ENCODE assay signal across 15 cellular contexts in genomic region chr6:32459781-32460424, GRCh38. TPM values are rescaled to one million over a fixed set of nuclear protein-coding genes. Genes with fewer than 3 reads are reported as not detected.
DNase-seq lines count a peak whose midpoint lies in the region; ATAC-seq and TF ChIP-seq lines count a peak whose summit lies in the region.
"Had no signal": no experiment of that assay in that cellular context is flagged by ENCODE, and none has a peak within 500 bp of the region (broad histone marks: within the 10 kb centered on the region; RNA-seq: fewer than 3 reads in every experiment).

No MANE protein-coding gene starts in this region.

- H3K23ac ChIP-seq in IMR-90 (ENCODE audit: low read depth, low read length) (no peak overlapping the region), trophoblast cell (ENCODE audit: low read length) (no peak overlapping the region)

- H2BK12ac ChIP-seq in trophoblast cell (ENCODE audit: low read length), result no peak overlapping the region

- no peak overlapping the region for H2AK9ac ChIP-seq in IMR-90 (replicated peaks; ENCODE audit: low read depth, low read length, poor library complexity)

- 53% methylated on average over 23 of the region's 29 CpGs; no CpG with 5 or more reads in 1 of the 2 experiments for WGBS in IMR-90 (ENCODE audit: extremely low coverage in 2 of 2, insufficient read length in 1 of 2), 2 experiments
- no CpG with 5 or more reads among the region's 29 CpGs for WGBS in trophoblast cell (ENCODE audit: extremely low coverage, insufficient coverage, insufficient read length)

- H3K27me3 ChIP-seq in IMR-90 (ENCODE audit: control insufficient read depth, insufficient read depth, low read length) (no peaks in the 10 kb centered on the region), trophoblast cell (ENCODE audit: insufficient read depth, low read length) (no peaks in the 10 kb centered on the region)
- H3K27me3 ChIP-seq: uterus had no signal

- H3K4me2 ChIP-seq in IMR-90 (ENCODE audit: low read depth, low read length), result peak overlapping the region; percentile 40; the same call in 1 of the 2 replicates
- no peak overlapping the region for H3K4me2 ChIP-seq in trophoblast cell (ENCODE audit: low read length)

- TF ChIP-seq CTCF in IMR-90 (conservative IDR thresholded peaks at IDR 0.05; ENCODE audit: low read depth, low read length) (no peak), epithelial cell of esophagus (IDR thresholded peaks at IDR 0.05; ENCODE audit: insufficient read depth, low read depth, low read length, missing control alignments) (no peak)

- H3K56ac ChIP-seq in IMR-90 (ENCODE audit: extremely low read depth, insufficient read depth, low read length), result no peak overlapping the region

- H3K9me3 ChIP-seq in IMR-90 (ENCODE audit: control insufficient read depth, insufficient read depth, low read length) (no peaks in the 10 kb centered on the region), trophoblast cell (ENCODE audit: insufficient read depth, low read depth, low read length) (no peaks in the 10 kb centered on the region)
- H3K9me3 ChIP-seq: uterus had no signal

- dilution Hi-C loops in IMR-90 (cut with HindIII; ENCODE audit: low sequenced_read_pairs, unreplicated experiment), result no loop called here

- no peak overlapping the region for H2BK15ac ChIP-seq in IMR-90 (ENCODE audit: low read depth, low read length)

- intact Hi-C loops in IMR-90 (cut with micrococcal nuclease), result no loop called here

- in situ Hi-C loops in IMR-90 (cut with MboI; ENCODE audit: low sequenced_read_pairs), result no loop called here

- H2BK5ac ChIP-seq in IMR-90 (ENCODE audit: low read depth, low read length, poor library complexity, severe bottlenecking) (no peak overlapping the region), trophoblast cell (ENCODE audit: low read depth, low read length, poor library complexity) (no peak overlapping the region)

- no peak for TF ChIP-seq RAD21 in IMR-90 (IDR thresholded peaks at IDR 0.05; ENCODE audit: low read length)

- POLR2A ChIA-PET in IMR-90 (lab: Charles Lee; ENCODE audit: unreplicated experiment), result no interaction called here

- H3K9me3 Mint-ChIP-seq in natural killer cell treated with Interleukin-12 subunit alpha and Interleukin-12 subunit beta and Interleukin-15 and Interleukin-18, amount 100 ng/mL, for 72 hours, result no peaks in the 10 kb centered on the region

- no peak for ATAC-seq in IMR-90 (ENCODE audit: low read depth)
- no peak for ATAC-seq in natural killer cell treated with Interleukin-12 subunit alpha and Interleukin-12 subunit beta and Interleukin-15 and Interleukin-18, amount 100 ng/mL, for 72 hours
- no peak for ATAC-seq in GM18867 (IDR thresholded peaks at IDR 0.05; ENCODE audit: unreplicated experiment)
- ATAC-seq in GM21717 (IDR thresholded peaks at IDR 0.05; ENCODE audit: unreplicated experiment), result no peak

- H3K4me3 Mint-ChIP-seq in natural killer cell treated with Interleukin-12 subunit alpha and Interleukin-12 subunit beta and Interleukin-15 and Interleukin-18, amount 100 ng/mL, for 72 hours, result no peak overlapping the region

- H3K79me1 ChIP-seq in IMR-90 (ENCODE audit: low read depth in 1 of 2, low read length in 2 of 2), result no peaks in the 10 kb centered on the region
- H3K79me1 ChIP-seq in trophoblast cell (ENCODE audit: low read length), result no peaks in the 10 kb centered on the region

- H3K14ac ChIP-seq in IMR-90 (replicated peaks; ENCODE audit: low read depth, low read length) (no peak overlapping the region), trophoblast cell (ENCODE audit: low read length) (no peak overlapping the region)

- H3K79me2 ChIP-seq in trophoblast cell (ENCODE audit: control insufficient read depth, insufficient read depth, low read length, poor library complexity), result no peaks in the 10 kb centered on the region

- H4K12ac ChIP-seq in trophoblast cell (ENCODE audit: low read depth, low read length), result no peak overlapping the region

- no peak overlapping the region for H3K27ac Mint-ChIP-seq in natural killer cell treated with Interleukin-12 subunit alpha and Interleukin-12 subunit beta and Interleukin-15 and Interleukin-18, amount 100 ng/mL, for 72 hours

- CTCF ChIA-PET in IMR-90 (lab: Yijun Ruan, JAX), result no interaction called here

- H4K91ac ChIP-seq in IMR-90 (ENCODE audit: insufficient read depth, low read depth, low read length), result no peak overlapping the region
- H4K91ac ChIP-seq in trophoblast cell (ENCODE audit: low read depth, low read length), result no peak overlapping the region

- H3K4me1 ChIP-seq in IMR-90 (ENCODE audit: control insufficient read depth, insufficient read depth, low read length) (no peaks in the 10 kb centered on the region), trophoblast cell (ENCODE audit: control insufficient read depth in 1 of 2, insufficient read depth in 2 of 2, low read length in 2 of 2) (no peaks in the 10 kb centered on the region)
- H3K4me1 ChIP-seq: uterus had no signal

- TF ChIP-seq POLR2A in IMR-90 (IDR thresholded peaks at IDR 0.05; ENCODE audit: low read depth, low read length), result no peak

- no peaks in the 10 kb centered on the region for H3K9me1 ChIP-seq in IMR-90 (ENCODE audit: insufficient read depth, low read length)

- peaks cover 4% of the 10 kb centered on the region for H3K36me3 Mint-ChIP-seq in natural killer cell treated with Interleukin-12 subunit alpha and Interleukin-12 subunit beta and Interleukin-15 and Interleukin-18, amount 100 ng/mL, for 72 hours

- H3K4ac ChIP-seq in IMR-90 (ENCODE audit: low read depth, low read length) (no peak overlapping the region), trophoblast cell (ENCODE audit: low read depth, low read length) (no peak overlapping the region)

- no peaks in the 10 kb centered on the region for H3K36me3 ChIP-seq in IMR-90 (ENCODE audit: control insufficient read depth, insufficient read depth, low read length)
- H3K36me3 ChIP-seq in trophoblast cell (ENCODE audit: control insufficient read depth in 1 of 2, insufficient read depth in 2 of 2, low read length in 2 of 2), result no peaks in the 10 kb centered on the region
- H3K36me3 ChIP-seq: uterus had no signal

- no peak overlapping the region for H2BK120ac ChIP-seq in IMR-90 (ENCODE audit: low read depth, low read length)
- H2BK120ac ChIP-seq in trophoblast cell (ENCODE audit: insufficient read depth, low read length, poor library complexity), result no peak overlapping the region

- H2AK5ac ChIP-seq in IMR-90 (ENCODE audit: low read depth, low read length) (no peak overlapping the region), trophoblast cell (ENCODE audit: low read length) (no peak overlapping the region)

- no peak overlapping the region for H3K9ac ChIP-seq in IMR-90 (ENCODE audit: low read depth, low read length)
- no peak overlapping the region for H3K9ac ChIP-seq in trophoblast cell (ENCODE audit: low read length)

- H3K18ac ChIP-seq in IMR-90 (ENCODE audit: low read depth, low read length), result no peak overlapping the region
- no peak overlapping the region for H3K18ac ChIP-seq in trophoblast cell (ENCODE audit: low read length)

- no peak overlapping the region for H3K27ac ChIP-seq in IMR-90 (ENCODE audit: insufficient read depth, low read length)
- H3K27ac ChIP-seq in trophoblast cell (ENCODE audit: low read depth, low read length), result no peak overlapping the region
- H3K27ac ChIP-seq: uterus had no signal

- H2AFZ ChIP-seq in IMR-90 (replicated peaks; ENCODE audit: low read length, poor library complexity), result peak overlapping the region; percentile 51
- H2AFZ ChIP-seq in trophoblast cell (ENCODE audit: insufficient read depth, low read length, poor library complexity), result no peak overlapping the region

- no peak overlapping the region for H4K5ac ChIP-seq in IMR-90 (ENCODE audit: low read depth, low read length)

- H3K4me3 ChIP-seq in IMR-90 (ENCODE audit: insufficient read depth, low read depth, low read length) (peak overlapping the region; percentile 34; the same call in 1 of the 2 replicates), epithelial cell of esophagus (ENCODE audit: low read length) (peak overlapping the region; percentile 32), trophoblast cell (ENCODE audit: low read depth, low read length) (no peak overlapping the region)
- H3K4me3 ChIP-seq: lung, uterus had no signal

- peaks cover 9 to 13% of the 10 kb centered on the region in 2 donors for H3K4me1 Mint-ChIP-seq in natural killer cell treated with Interleukin-12 subunit alpha and Interleukin-12 subunit beta and Interleukin-15 and Interleukin-18, amount 100 ng/mL, for 72 hours (ENCODE audit: low read depth in 2 of 2)

- peaks cover 43 to 66% of the 10 kb centered on the region in 2 donors for H3K27me3 Mint-ChIP-seq in natural killer cell treated with Interleukin-12 subunit alpha and Interleukin-12 subunit beta and Interleukin-15 and Interleukin-18, amount 100 ng/mL, for 72 hours

- no peak overlapping the region for H2BK20ac ChIP-seq in IMR-90 (ENCODE audit: low read depth, low read length)

- BruUV-seq in IMR-90 (replicated peaks; lab: Mats Ljungman, UMichigan), result no TSS peak

- H4K8ac ChIP-seq in IMR-90 (ENCODE audit: low read depth in 2 of 2, low read length in 2 of 2) (no peak overlapping the region), trophoblast cell (ENCODE audit: low read depth, low read length) (no peak overlapping the region)

- H4K20me1 ChIP-seq in IMR-90 (ENCODE audit: insufficient read depth, low read length), result no peaks in the 10 kb centered on the region

- DNase-seq in CD1c-positive myeloid dendritic cell (ENCODE audit: extremely low spot score) (peak; percentile 21), IMR-90 (no peak), epithelial cell of esophagus (ENCODE audit: low read depth) (no peak), trophoblast cell (peak; percentile 49 to 60)
- DNase-seq in NK-92 treated with Interleukin-12 subunit alpha and Interleukin-12 subunit beta, amount 100 ng/mL, for 24 hours (lab: John Stamatoyannopoulos, UW), result no peak
- no peak for DNase-seq in natural killer cell treated with Interleukin-12 subunit alpha and Interleukin-12 subunit beta and Interleukin-15 and Interleukin-18, amount 100 ng/mL, for 72 hours (ENCODE audit: low spot score)
- DNase-seq: COR-L47, SW 1271, uterus had no signal

TF ChIP-seq in IMR-90, 13 proteins besides CTCF, POLR2A, EP300 and RAD21 (continues in another document):
- TF ChIP-seq BHLHE40 (IDR thresholded peaks at IDR 0.05; ENCODE audit: low read depth, low read length), result no peak

RNA-seq across cellular contexts. Expression of gene HLA-DRA, which starts 20.2 kb away (rescaled TPM):
- total RNA-seq in IMR-90 (2012; rRNA removed), result not detected in 2 replicates
- not detected in 2 replicates for polyA plus RNA-seq in IMR-90 (2012; rRNA removed)
- not detected in 2 replicates for polyA plus RNA-seq in IMR-90 (2012; cell fraction: cytosol; rRNA removed)
- not detected in 2 replicates for polyA plus RNA-seq in IMR-90 (2012; cell fraction: nucleus; rRNA removed; ENCODE audit: low replicate concordance)
- polyA plus RNA-seq in trophoblast cell (2013), result not detected in 2 replicates
- 100 to 1,000 TPM in 1 of 2 donors, 10 to 100 TPM in 1; 28.4 to 184 TPM for total RNA-seq in natural killer cell treated with Interleukin-12 subunit alpha and Interleukin-12 subunit beta and Interleukin-15 and Interleukin-18, amount 100 ng/mL, for 72 hours
- total RNA-seq: pulmonary artery endothelial cell had no signal

RNA-seq across cellular contexts. Expression of gene BTNL2, which starts 52.9 kb away (rescaled TPM):
- not detected in 2 replicates for total RNA-seq in IMR-90 (2012; rRNA removed)
- not detected in 2 replicates for polyA plus RNA-seq in IMR-90 (2012; rRNA removed)
- polyA plus RNA-seq in IMR-90 (2012; cell fraction: cytosol; rRNA removed), result not detected in 2 replicates
- not detected in 2 replicates for polyA plus RNA-seq in IMR-90 (2012; cell fraction: nucleus; rRNA removed; ENCODE audit: low replicate concordance)
- polyA plus RNA-seq in trophoblast cell (2013), result not detected in 2 replicates
- total RNA-seq in natural killer cell treated with Interleukin-12 subunit alpha and Interleukin-12 subunit beta and Interleukin-15 and Interleukin-18, amount 100 ng/mL, for 72 hours, result not detected
- total RNA-seq: dermis microvascular lymphatic vessel endothelial cell, glomerular endothelial cell, lung, pulmonary artery endothelial cell, uterus had no signal
- polyA plus RNA-seq: lung had no signal

Comparison
In these comparisons a context has a peak if more than half of its experiments do, and no peak if none do; other contexts are left out.
1. DNase-seq: peak in CD1c-positive myeloid dendritic cell (single experiment) and trophoblast cell (2 of 2); none in IMR-90 (single experiment), epithelial cell of esophagus (single experiment), NK-92 treated with Interleukin-12 subunit alpha and Interleukin-12 subunit beta, amount 100 ng/mL, for 24 hours (single experiment) and natural killer cell treated with Interleukin-12 subunit alpha and Interleukin-12 subunit beta and Interleukin-15 and Interleukin-18, amount 100 ng/mL, for 72 hours (single experiment).
2. RNA of gene HLA-DRA, which starts 20.2 kb away (total RNA-seq): 28.4 to 184 TPM in natural killer cell treated with Interleukin-12 subunit alpha and Interleukin-12 subunit beta and Interleukin-15 and Interleukin-18, amount 100 ng/mL, for 72 hours; not detected in IMR-90; every median in the first group is over 10 times any median in the second.